In the genomic region with DNA sequence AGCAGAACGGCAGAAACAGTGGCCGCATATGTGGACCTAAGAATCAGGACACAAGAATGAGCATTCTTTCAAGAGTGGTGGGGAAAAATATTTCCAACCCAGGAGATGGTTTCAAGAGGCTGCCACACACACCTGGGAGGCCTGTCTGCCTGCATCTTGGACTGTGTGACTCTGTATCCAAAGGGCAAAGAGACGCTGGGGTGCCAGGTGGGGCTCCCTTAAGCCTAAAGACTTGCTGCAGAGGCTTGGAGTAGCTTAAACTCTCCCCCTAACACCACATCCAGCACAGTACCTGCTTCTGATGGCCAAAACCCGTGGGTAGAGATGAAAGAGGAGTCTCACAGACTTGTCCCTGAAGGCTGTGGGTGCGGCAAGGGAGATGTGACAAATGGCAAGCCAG, we compare ENCODE assay signal across 14 cellular contexts. TPM values are rescaled to one million over a fixed set of nuclear protein-coding genes. Genes with fewer than 3 reads are reported as not detected.
DNase-seq lines count a peak whose midpoint lies in the region; ATAC-seq, FAIRE-seq and TF ChIP-seq lines count a peak whose summit lies in the region.
"Had no signal": no experiment of that assay in that cellular context is flagged by ENCODE, and none has a peak within 500 bp of the region (broad histone marks: within the 10 kb centered on the region; RNA-seq: fewer than 3 reads in every experiment).

No MANE protein-coding gene starts in this region.

- no peak overlapping the region for H3K4me3 Mint-ChIP-seq in MCF 10A (ENCODE audit: unreplicated experiment)
- H3K4me3 Mint-ChIP-seq: activated CD8-positive, alpha-beta memory T cell treated with anti-CD3 and anti-CD28 coated beads, Interleukin-2, amount 10 ng/mL, durations not matched to agents 7 days and 5 days; neural crest cell had no signal

- CTCF ChIA-PET in mammary epithelial cell (lab: Charles Lee; ENCODE audit: low non-redundant PET), result interaction anchor here (0.7 kb wide), 1 partner anchor 88 kb away, joined by 3 read pairs; no protein-coding TSS in a partner anchor
- CTCF ChIA-PET in MCF 10A (lab: Yijun Ruan, JAX), result no interaction called here

- peaks cover 33% of the 10 kb centered on the region for H3K4me1 Mint-ChIP-seq in MCF 10A (ENCODE audit: insufficient read depth, unreplicated experiment)

- DNase-seq in mammary epithelial cell, result no peak
- DNase-seq in MCF 10A (ENCODE audit: unreplicated experiment), result no peak
- DNase-seq in kidney, result no peak
- DNase-seq in NCI-H2227 (lab: John Stamatoyannopoulos, UW; ENCODE audit: unreplicated experiment), result no peak
- DNase-seq in COR-L47 (lab: John Stamatoyannopoulos, UW), result no peak
- no peak for DNase-seq in lower lobe of right lung
- DNase-seq: activated CD8-positive, alpha-beta memory T cell treated with anti-CD3 and anti-CD28 coated beads, Interleukin-2, amount 10 ng/mL, durations not matched to agents 7 days and 5 days; NCI-H2029; T-helper 2 cell had no signal

- peak overlapping the region; percentile 7 for H2AFZ ChIP-seq in mammary epithelial cell (ENCODE audit: low read depth, low read length)
- no peak overlapping the region for H2AFZ ChIP-seq in SU-DHL-6 (ENCODE audit: low read depth, low read length, severe bottlenecking)

- dilution Hi-C loops in mammary epithelial cell (cut with HindIII; ENCODE audit: low sequenced_read_pairs), result no loop called here

- no peak for FAIRE-seq in kidney (lab: Jason Lieb, UNC)
- FAIRE-seq: endothelial cell of umbilical vein had no signal

- H3K9me3 Mint-ChIP-seq in MCF 10A (ENCODE audit: unreplicated experiment), result no peaks in the 10 kb centered on the region
- H3K9me3 Mint-ChIP-seq: neural crest cell had no signal

- H3K4me2 ChIP-seq in mammary epithelial cell (ENCODE audit: insufficient read depth, low read depth, low read length) (no peak overlapping the region), SU-DHL-6 (ENCODE audit: low read depth, low read length, poor library complexity, severe bottlenecking) (peak overlapping the region; percentile 80)

- peaks cover 11% of the 10 kb centered on the region for H3K27me3 Mint-ChIP-seq in MCF 10A (ENCODE audit: insufficient read depth, unreplicated experiment)

- no peaks in the 10 kb centered on the region for H3K36me3 ChIP-seq in mammary epithelial cell (ENCODE audit: insufficient read depth, low read length)
- H3K36me3 ChIP-seq in SU-DHL-6 (ENCODE audit: low read length), result no peaks in the 10 kb centered on the region
- H3K36me3 ChIP-seq in kidney (ENCODE audit: control insufficient read depth in 1 of 2, insufficient read depth in 2 of 2, low read length in 2 of 2), result no peaks in the 10 kb centered on the region
- H3K36me3 ChIP-seq in stomach smooth muscle (ENCODE audit: control insufficient read depth in 2 of 2, insufficient read depth in 2 of 2, low read length in 2 of 2), result no peaks in the 10 kb centered on the region
- H3K36me3 ChIP-seq in lower lobe of right lung, result no peaks in the 10 kb centered on the region

- H3K9me2 ChIP-seq in SU-DHL-6 (replicated peaks; ENCODE audit: insufficient read depth, low read length), result no peaks in the 10 kb centered on the region

- BruUV-seq in mammary epithelial cell (replicated peaks; lab: Mats Ljungman, UMichigan), result no TSS peak
- BruUV-seq in MCF 10A (replicated peaks; lab: Mats Ljungman, UMichigan), result no TSS peak

- H3K79me2 ChIP-seq in mammary epithelial cell (ENCODE audit: insufficient read depth, low read length) (no peaks in the 10 kb centered on the region), SU-DHL-6 (ENCODE audit: insufficient read depth, low read length) (peaks cover 33% of the 10 kb centered on the region)

- intact Hi-C loops in mammary epithelial cell (cut with micrococcal nuclease) (no loop called here), MCF 10A (cut with micrococcal nuclease) (no loop called here), kidney (cut with DNase I) (no loop called here), lower lobe of right lung (cut with DNase I) (no loop called here)

- no peak overlapping the region for H3K27ac ChIP-seq in mammary epithelial cell (ENCODE audit: insufficient read depth, low read depth, low read length)
- peak overlapping the region; percentile 65 for H3K27ac ChIP-seq in SU-DHL-6 (ENCODE audit: low read depth, low read length)
- H3K27ac ChIP-seq in kidney (ENCODE audit: low read depth in 2 of 2, low read length in 2 of 2), result peak overlapping the region; percentile 32 to 56
- H3K27ac ChIP-seq in stomach smooth muscle (ENCODE audit: low read length), result peak overlapping the region; percentile 98
- H3K27ac ChIP-seq in lower lobe of right lung, result no peak overlapping the region

- no peak overlapping the region for H3K27ac Mint-ChIP-seq in MCF 10A (ENCODE audit: low read depth, unreplicated experiment)
- H3K27ac Mint-ChIP-seq: activated CD8-positive, alpha-beta memory T cell treated with anti-CD3 and anti-CD28 coated beads, Interleukin-2, amount 10 ng/mL, durations not matched to agents 7 days and 5 days had no signal

- WGBS in mammary epithelial cell (ENCODE audit: low coverage, missing lambda C conversion rate), result 76% methylated on average over 5 of the region's 5 CpGs

- ATAC-seq in lower lobe of right lung, result no peak
- ATAC-seq: activated CD8-positive, alpha-beta memory T cell treated with anti-CD3 and anti-CD28 coated beads, Interleukin-2, amount 10 ng/mL, durations not matched to agents 7 days and 5 days had no signal

- H4K20me1 ChIP-seq in mammary epithelial cell (ENCODE audit: insufficient read depth, low read length), result no peaks in the 10 kb centered on the region
- H4K20me1 ChIP-seq in SU-DHL-6 (ENCODE audit: low read depth, low read length), result no peaks in the 10 kb centered on the region

- in situ Hi-C loops in mammary epithelial cell (cut with MboI; ENCODE audit: low sequenced_read_pairs in 2 of 2), result no loop called here

- peaks cover 6% of the 10 kb centered on the region for H3K36me3 Mint-ChIP-seq in MCF 10A (ENCODE audit: insufficient read depth, unreplicated experiment)
- H3K36me3 Mint-ChIP-seq: activated CD8-positive, alpha-beta memory T cell treated with anti-CD3 and anti-CD28 coated beads, Interleukin-2, amount 10 ng/mL, durations not matched to agents 7 days and 5 days had no signal

- H3K4me3 ChIP-seq in mammary epithelial cell (replicated peaks in 1 of 3; ENCODE audit: insufficient read depth in 1 of 3, low read depth in 2 of 3, low read length in 3 of 3) (no peak overlapping the region), SU-DHL-6 (ENCODE audit: insufficient read depth, low read length, poor library complexity, severe bottlenecking) (no peak overlapping the region), kidney (ENCODE audit: low read length in 2 of 2) (no peak overlapping the region), stomach smooth muscle (ENCODE audit: low read length in 2 of 2) (peak overlapping the region; percentile 78 to 82), lower lobe of right lung (no peak overlapping the region)

- H3F3A ChIP-seq in SU-DHL-6 (ENCODE audit: insufficient read depth), result peaks cover 23% of the 10 kb centered on the region

- peaks cover 19% of the 10 kb centered on the region for H3K4me1 ChIP-seq in mammary epithelial cell (ENCODE audit: insufficient read depth, low read length)
- H3K4me1 ChIP-seq in kidney (ENCODE audit: control insufficient read depth in 1 of 2, insufficient read depth in 1 of 2, low read depth in 1 of 2, low read length in 2 of 2), result peaks cover 9 to 19% of the 10 kb centered on the region in 2 donors
- peaks cover 46% of the 10 kb centered on the region for H3K4me1 ChIP-seq in stomach smooth muscle (ENCODE audit: control insufficient read depth, insufficient read depth, low read length)
- peaks cover 14% of the 10 kb centered on the region for H3K4me1 ChIP-seq in lower lobe of right lung

- H3K27me3 ChIP-seq in mammary epithelial cell (ENCODE audit: insufficient read depth, low read length), result no peaks in the 10 kb centered on the region
- H3K27me3 ChIP-seq in SU-DHL-6 (ENCODE audit: low read length), result no peaks in the 10 kb centered on the region
- H3K27me3 ChIP-seq in stomach smooth muscle (ENCODE audit: control insufficient read depth in 1 of 2, insufficient read depth in 2 of 2, low read length in 2 of 2), result no peaks in the 10 kb centered on the region
- no peaks in the 10 kb centered on the region for H3K27me3 ChIP-seq in lower lobe of right lung (ENCODE audit: low read depth)

- no peak for TF ChIP-seq CTCF in mammary epithelial cell (conservative IDR thresholded peaks at IDR 0.05 in 1 of 2, IDR thresholded peaks at IDR 0.05 in 1 of 2; ENCODE audit: extremely low read depth in 1 of 2, insufficient read depth in 1 of 2, low read depth in 1 of 2, low read length in 2 of 2)
- TF ChIP-seq CTCF in MCF 10A (IDR thresholded peaks at IDR 0.05; ENCODE audit: unreplicated experiment), result no peak
- TF ChIP-seq CTCF in SU-DHL-6 (IDR thresholded peaks at IDR 0.05; ENCODE audit: insufficient read depth, low read length, poor library complexity, severe bottlenecking), result no peak
- no peak for TF ChIP-seq CTCF in kidney (IDR thresholded peaks at IDR 0.05; ENCODE audit: borderline replicate concordance, extremely low read depth, insufficient read depth)
- TF ChIP-seq CTCF in lower lobe of right lung (IDR thresholded peaks at IDR 0.05), result no peak

- POLR2A ChIA-PET in MCF 10A (lab: Yijun Ruan, JAX), result interaction anchor here (0.7 kb wide), 1 partner anchor 14 kb away, joined by 3 read pairs; no protein-coding TSS in a partner anchor

- H3K9me3 ChIP-seq in mammary epithelial cell (replicated peaks; ENCODE audit: insufficient read depth, low read length) (no peaks in the 10 kb centered on the region), SU-DHL-6 (ENCODE audit: insufficient read depth, low read length) (no peaks in the 10 kb centered on the region), kidney (ENCODE audit: control insufficient read depth in 1 of 2, low read length in 2 of 2) (no peaks in the 10 kb centered on the region), stomach smooth muscle (ENCODE audit: control insufficient read depth in 2 of 2, low read length in 2 of 2) (no peaks in the 10 kb centered on the region), lower lobe of right lung (no peaks in the 10 kb centered on the region)

- no peak overlapping the region for H3K9ac ChIP-seq in mammary epithelial cell (ENCODE audit: insufficient read depth, low read length)
- H3K9ac ChIP-seq in SU-DHL-6 (ENCODE audit: low read length), result no peak overlapping the region
- H3K9ac ChIP-seq in kidney (ENCODE audit: low read length in 2 of 2), result no peak overlapping the region
- H3K9ac ChIP-seq in stomach smooth muscle (ENCODE audit: low read length in 2 of 2), result peak overlapping the region; percentile 84 to 93

RNA-seq across cellular contexts. Expression of gene CXCR5, which starts 3.5 kb away (rescaled TPM):
- total RNA-seq in mammary epithelial cell (not detected), MCF 10A (2022) (not detected in 2 replicates), kidney (1.1 TPM), lower lobe of right lung (0.09 TPM)
- polyA plus RNA-seq in mammary epithelial cell (not detected), kidney (ENCODE audit: insufficient read depth, low read depth, low replicate concordance) (not detected)
- polyA minus RNA-seq in mammary epithelial cell, result not detected
- total RNA-seq: endothelial cell of umbilical vein, HT1080, neural crest cell had no signal
- polyA plus RNA-seq: endothelial cell of umbilical vein had no signal

RNA-seq across cellular contexts. Expression of gene BCL9L, which starts 38.5 kb away (rescaled TPM):
- total RNA-seq in mammary epithelial cell, result 100 to 1,000 TPM in 1 of 2 donors, 10 to 100 TPM in 1; 29.2 to 146 TPM
- 20.5 TPM for polyA plus RNA-seq in mammary epithelial cell
- polyA minus RNA-seq in mammary epithelial cell, result 39.1 TPM
- total RNA-seq in MCF 10A (2022), result 91.6 and 121 TPM in 2 replicates
- 57.5 TPM for total RNA-seq in kidney
- 5.0 TPM for polyA plus RNA-seq in kidney (ENCODE audit: insufficient read depth, low read depth, low replicate concordance)
- 48.9 TPM for total RNA-seq in lower lobe of right lung

Comparison
In these comparisons a context has a peak if more than half of its experiments do, and no peak if none do; other contexts are left out.
1. H3K27ac ChIP-seq: peak in SU-DHL-6 (single experiment), kidney (2 of 2) and stomach smooth muscle (single experiment); none in mammary epithelial cell (single experiment) and lower lobe of right lung (single experiment).
2. H3K4me3 ChIP-seq: peak in stomach smooth muscle (2 of 2); none in mammary epithelial cell (0 of 3), SU-DHL-6 (single experiment), kidney (0 of 2) and lower lobe of right lung (single experiment).
3. H3K9ac ChIP-seq: peak in stomach smooth muscle (2 of 2); none in mammary epithelial cell (single experiment), SU-DHL-6 (single experiment) and kidney (0 of 2).